In the genomic region with DNA sequence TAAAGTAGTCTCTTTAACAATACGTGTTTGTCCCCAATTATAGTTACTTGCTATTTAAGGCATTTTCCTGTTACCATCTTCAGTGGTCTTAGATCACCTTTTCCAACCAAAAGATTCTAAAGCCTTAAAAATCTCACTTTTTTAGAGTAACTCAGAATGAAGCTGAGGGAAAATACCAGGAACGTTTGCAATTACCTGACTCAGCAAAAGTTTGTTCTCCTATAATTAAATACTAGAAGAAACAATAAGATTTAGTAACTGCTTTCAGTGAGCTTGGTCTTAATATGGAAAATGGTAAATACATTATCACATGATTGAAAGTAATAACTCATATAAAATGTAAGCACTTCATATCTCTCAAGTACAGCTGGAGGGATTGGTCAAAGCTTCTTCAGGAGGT, we compare ENCODE assay signal across 14 cellular contexts. TPM values are rescaled to one million over a fixed set of nuclear protein-coding genes. Genes with fewer than 3 reads are reported as not detected.
DNase-seq lines count a peak whose midpoint lies in the region; ATAC-seq and TF ChIP-seq lines count a peak whose summit lies in the region.
"Had no signal": no experiment of that assay in that cellular context is flagged by ENCODE, and none has a peak within 500 bp of the region (broad histone marks: within the 10 kb centered on the region; RNA-seq: fewer than 3 reads in every experiment).

No MANE protein-coding gene starts in this region.

- no peak for TF ChIP-seq POLR2A in breast epithelium (IDR thresholded peaks at IDR 0.05)

- ATAC-seq in central memory CD8-positive, alpha-beta T cell (replicated peaks; ENCODE audit: extremely low read depth, poor library complexity, severe bottlenecking) = no peak
- ATAC-seq in left cardiac atrium = no peak
- no peak for ATAC-seq in HG03039 (IDR thresholded peaks at IDR 0.05; ENCODE audit: unreplicated experiment)

- no peak for DNase-seq in MCF 10A (ENCODE audit: unreplicated experiment)
- no peak for DNase-seq in breast epithelium (ENCODE audit: low spot score in 2 of 2)
- no peak for DNase-seq in central memory CD8-positive, alpha-beta T cell (ENCODE audit: low spot score in 2 of 2)
- no peak for DNase-seq in DMS79 treated with DMSO at 0.1 percent for 48 hours (lab: John Stamatoyannopoulos, UW)
- DNase-seq in left cardiac atrium = no peak
- DNase-seq: CD4-positive, alpha-beta T cell; DMS153; NCI-H1105; NCI-H1694 treated with DMSO at 0.1 percent for 48 hours; NCI-H345; NCI-H524 treated with DMSO at 0.1 percent for 48 hours; SJCRH30 had no signal

- H3K36me3 Mint-ChIP-seq in MCF 10A (ENCODE audit: insufficient read depth, unreplicated experiment) = peaks cover 5% of the 10 kb centered on the region
- peaks cover 5% of the 10 kb centered on the region for H3K36me3 Mint-ChIP-seq in central memory CD8-positive, alpha-beta T cell (ENCODE audit: insufficient read depth)

- H3K4me3 Mint-ChIP-seq in MCF 10A (ENCODE audit: unreplicated experiment) = no peak overlapping the region
- H3K4me3 Mint-ChIP-seq in central memory CD8-positive, alpha-beta T cell = no peak overlapping the region
- H3K4me3 Mint-ChIP-seq: CD4-positive, alpha-beta T cell had no signal

- H3K9me2 ChIP-seq in Loucy (replicated peaks; ENCODE audit: low read depth, low read length) = no peaks in the 10 kb centered on the region

- POLR2A ChIA-PET in MCF 10A (lab: Yijun Ruan, JAX) = interaction anchor here (0.6 to 3.2 kb wide), 13 partner anchors 9 to 125 kb away, joined by 3 to 12 read pairs (median 5); a partner anchor contains a TSS

- H3K4me1 Mint-ChIP-seq in MCF 10A (ENCODE audit: insufficient read depth, unreplicated experiment) = peaks cover 29% of the 10 kb centered on the region
- peaks cover 57% of the 10 kb centered on the region for H3K4me1 Mint-ChIP-seq in central memory CD8-positive, alpha-beta T cell

- H3K9me3 ChIP-seq in breast epithelium (no peaks in the 10 kb centered on the region), Loucy (ENCODE audit: insufficient read depth, low read depth, low read length) (no peaks in the 10 kb centered on the region)
- H3K9me3 ChIP-seq: SJCRH30 had no signal

- peaks cover 90% of the 10 kb centered on the region for H3K79me2 ChIP-seq in Loucy (ENCODE audit: insufficient read depth, low read length)

- no peaks in the 10 kb centered on the region for H3K9me3 Mint-ChIP-seq in MCF 10A (ENCODE audit: unreplicated experiment)
- H3K9me3 Mint-ChIP-seq in central memory CD8-positive, alpha-beta T cell = no peaks in the 10 kb centered on the region
- H3K9me3 Mint-ChIP-seq: CD4-positive, alpha-beta T cell had no signal

- no peak overlapping the region for H3K27ac ChIP-seq in breast epithelium
- H3K27ac ChIP-seq: SJCRH30 had no signal

- H4K20me1 ChIP-seq in Loucy (ENCODE audit: insufficient read depth, low read length, poor library complexity, severe bottlenecking) = peaks cover 47% of the 10 kb centered on the region

- TF ChIP-seq CTCF in MCF 10A (IDR thresholded peaks at IDR 0.05; ENCODE audit: unreplicated experiment) (no peak), breast epithelium (IDR thresholded peaks at IDR 0.05) (no peak), Loucy (conservative IDR thresholded peaks at IDR 0.05; ENCODE audit: low read length) (no peak)

- H3K4me1 ChIP-seq in breast epithelium (no peaks in the 10 kb centered on the region), Loucy (ENCODE audit: insufficient read depth, low read length, poor library complexity, severe bottlenecking) (peaks cover 6% of the 10 kb centered on the region)

- intact Hi-C loops in MCF 10A (cut with micrococcal nuclease) = no loop called here
- intact Hi-C loops in breast epithelium (cut with DNase I; ENCODE audit: low total_unique reads) = no loop called here
- intact Hi-C loops in left cardiac atrium (cut with DNase I) = no loop called here

- H2AFZ ChIP-seq in Loucy (ENCODE audit: low read length) = no peak overlapping the region

- H3F3A ChIP-seq in Loucy (ENCODE audit: low read depth) = no peaks in the 10 kb centered on the region

- H3K4me3 ChIP-seq in breast epithelium (no peak overlapping the region), Loucy (ENCODE audit: low read length, poor library complexity, severe bottlenecking) (no peak overlapping the region)
- H3K4me3 ChIP-seq: SJCRH30 had no signal

- H3K4me2 ChIP-seq in Loucy (ENCODE audit: low read depth, low read length, poor library complexity, severe bottlenecking) = peak overlapping the region; percentile 13

- H3K27me3 ChIP-seq in breast epithelium (no peaks in the 10 kb centered on the region), Loucy (ENCODE audit: insufficient read depth, low read length, poor library complexity, severe bottlenecking) (no peaks in the 10 kb centered on the region)
- H3K27me3 ChIP-seq: SJCRH30 had no signal

- CTCF ChIA-PET in MCF 10A (lab: Yijun Ruan, JAX) = interaction anchor here (0.6 to 1.6 kb wide), 4 partner anchors 8 to 137 kb away, joined by 3 to 4 read pairs (median 3); no protein-coding TSS in a partner anchor

- H3K36me3 ChIP-seq in breast epithelium = no peaks in the 10 kb centered on the region
- H3K36me3 ChIP-seq in Loucy (ENCODE audit: insufficient read depth, low read length) = no peaks in the 10 kb centered on the region; the same call in 1 of the 2 replicates

- H3K9ac ChIP-seq in Loucy (ENCODE audit: low read depth, low read length, poor library complexity, severe bottlenecking) = no peak overlapping the region

- BruUV-seq in MCF 10A (replicated peaks; lab: Mats Ljungman, UMichigan) = no TSS peak

- no peaks in the 10 kb centered on the region for H3K27me3 Mint-ChIP-seq in MCF 10A (ENCODE audit: insufficient read depth, unreplicated experiment)
- H3K27me3 Mint-ChIP-seq in central memory CD8-positive, alpha-beta T cell = no peaks in the 10 kb centered on the region
- H3K27me3 Mint-ChIP-seq: CD4-positive, alpha-beta T cell had no signal

- H3K27ac Mint-ChIP-seq in MCF 10A (ENCODE audit: low read depth, unreplicated experiment) = peak overlapping the region; percentile 68
- peak overlapping the region; percentile 19 for H3K27ac Mint-ChIP-seq in central memory CD8-positive, alpha-beta T cell (ENCODE audit: low read depth)
- H3K27ac Mint-ChIP-seq: CD4-positive, alpha-beta T cell had no signal

RNA-seq across cellular contexts. Expression of a gene that starts 21.7 kb away (rescaled TPM):
- total RNA-seq in MCF 10A (2022) = 31.2 and 36.2 TPM in 2 replicates
- 10 to 100 TPM; 12.1 to 19.8 (median 16.5) TPM for total RNA-seq in breast epithelium
- total RNA-seq in left cardiac atrium = 10 to 100 TPM; 24.0 to 34.9 TPM
